In the genomic region with DNA sequence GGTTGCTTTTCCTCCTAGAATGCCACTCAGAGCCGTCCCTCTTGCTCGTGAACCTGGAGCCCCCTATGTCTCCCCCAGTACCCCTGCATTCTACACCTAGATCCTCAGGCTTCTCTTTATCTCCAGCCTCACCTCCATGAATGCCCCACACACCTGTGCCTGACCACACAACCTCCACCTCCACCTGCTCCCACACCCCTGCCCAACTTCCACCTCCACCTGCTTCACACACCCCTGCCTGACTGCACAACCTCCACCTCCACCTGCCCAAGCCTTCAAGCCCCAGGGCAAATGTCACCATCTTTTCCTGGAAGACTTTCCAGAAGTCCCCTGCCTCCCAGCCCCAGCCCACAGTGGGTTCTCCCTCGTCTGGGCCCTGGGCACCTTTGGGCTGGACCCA, we compare ENCODE assay signal across 19 cellular contexts. TPM values are rescaled to one million over a fixed set of nuclear protein-coding genes. Genes with fewer than 3 reads are reported as not detected.
DNase-seq lines count a peak whose midpoint lies in the region; ATAC-seq and TF ChIP-seq lines count a peak whose summit lies in the region.
"Had no signal": no experiment of that assay in that cellular context is flagged by ENCODE, and none has a peak within 500 bp of the region (broad histone marks: within the 10 kb centered on the region; RNA-seq: fewer than 3 reads in every experiment).

No MANE protein-coding gene starts in this region.

- in situ Hi-C loops in IMR-90 (cut with MboI; ENCODE audit: low sequenced_read_pairs) = no loop called here

- intact Hi-C loops in IMR-90 (cut with micrococcal nuclease) = no loop called here
- intact Hi-C loops in activated T-helper 2 cell treated with anti-CD3 and anti-CD28 coated beads, Interferon-gamma antibody, Interleukin-2, Interleukin-4, amounts not matched to agents 10 μg/mL and 5 μg/mL and 100 μg/mL, durations not matched to agents 14 hours and 24 hours and 36 hours (cut with micrococcal nuclease) = no loop called here

- no peak overlapping the region for H2AK9ac ChIP-seq in IMR-90 (replicated peaks; ENCODE audit: low read depth, low read length, poor library complexity)

- H3K27ac Mint-ChIP-seq in activated T-helper 2 cell treated with anti-CD3 and anti-CD28 coated beads, Interferon-gamma antibody, Interleukin-2, Interleukin-4, amounts not matched to agents 10 μg/mL and 5 μg/mL and 100 μg/mL, durations not matched to agents 14 hours and 24 hours and 36 hours = peak overlapping the region; percentile 48
- no peak overlapping the region for H3K27ac Mint-ChIP-seq in neural crest cell (ENCODE audit: unreplicated experiment)

- H3K56ac ChIP-seq in IMR-90 (ENCODE audit: extremely low read depth, insufficient read depth, low read length) = no peak overlapping the region

- peaks cover 12% of the 10 kb centered on the region for H3K9me1 ChIP-seq in IMR-90 (ENCODE audit: insufficient read depth, low read length)

- H2AK5ac ChIP-seq in IMR-90 (ENCODE audit: low read depth, low read length) = 0 out of 2 replicates have a peak overlapping the region, but pooled peaks have one; percentile 29

- ATAC-seq in IMR-90 (ENCODE audit: low read depth) (no peak), GM21723 (IDR thresholded peaks at IDR 0.05; ENCODE audit: unreplicated experiment) (no peak), GM19467 (IDR thresholded peaks at IDR 0.05; ENCODE audit: unreplicated experiment) (no peak)

- H3K4me3 Mint-ChIP-seq in activated T-helper 2 cell treated with anti-CD3 and anti-CD28 coated beads, Interferon-gamma antibody, Interleukin-2, Interleukin-4, amounts not matched to agents 10 μg/mL and 5 μg/mL and 100 μg/mL, durations not matched to agents 14 hours and 24 hours and 36 hours (ENCODE audit: low read depth) = no peak overlapping the region
- H3K4me3 Mint-ChIP-seq in neural crest cell = peak overlapping the region; percentile 44

- no peak overlapping the region for H3K4me3 ChIP-seq in IMR-90 (ENCODE audit: insufficient read depth, low read depth, low read length)
- H3K4me3 ChIP-seq: esophagus muscularis mucosa, GM12878, left ventricle myocardium inferior, ovary, transverse colon had no signal

- H3K4me1 ChIP-seq in IMR-90 (ENCODE audit: control insufficient read depth, insufficient read depth, low read length) = peaks cover 22% of the 10 kb centered on the region

- no peak overlapping the region for H3K9ac ChIP-seq in IMR-90 (ENCODE audit: low read depth, low read length)

- H3K36me3 Mint-ChIP-seq in activated T-helper 2 cell treated with anti-CD3 and anti-CD28 coated beads, Interferon-gamma antibody, Interleukin-2, Interleukin-4, amounts not matched to agents 10 μg/mL and 5 μg/mL and 100 μg/mL, durations not matched to agents 14 hours and 24 hours and 36 hours (ENCODE audit: low read depth) = no peaks in the 10 kb centered on the region
- H3K36me3 Mint-ChIP-seq in neural crest cell (ENCODE audit: low read depth) = no peaks in the 10 kb centered on the region

- BruUV-seq in IMR-90 (replicated peaks; lab: Mats Ljungman, UMichigan) = no TSS peak

- no peak overlapping the region for H2BK120ac ChIP-seq in IMR-90 (ENCODE audit: low read depth, low read length)

- TF ChIP-seq CTCF in IMR-90 (conservative IDR thresholded peaks at IDR 0.05; ENCODE audit: low read depth, low read length) (no peak), neural crest cell (conservative IDR thresholded peaks at IDR 0.05) (no peak)

- POLR2A ChIA-PET in IMR-90 (lab: Charles Lee; ENCODE audit: unreplicated experiment) = no interaction called here

- no peaks in the 10 kb centered on the region for H3K9me3 ChIP-seq in IMR-90 (ENCODE audit: control insufficient read depth, insufficient read depth, low read length)
- H3K9me3 ChIP-seq: esophagus muscularis mucosa, left ventricle myocardium inferior, ovary, transverse colon had no signal

- peaks cover 33% of the 10 kb centered on the region for H3K4me1 Mint-ChIP-seq in activated T-helper 2 cell treated with anti-CD3 and anti-CD28 coated beads, Interferon-gamma antibody, Interleukin-2, Interleukin-4, amounts not matched to agents 10 μg/mL and 5 μg/mL and 100 μg/mL, durations not matched to agents 14 hours and 24 hours and 36 hours (ENCODE audit: low read depth)
- peaks cover 26% of the 10 kb centered on the region for H3K4me1 Mint-ChIP-seq in neural crest cell

- H4K20me1 ChIP-seq in IMR-90 (ENCODE audit: insufficient read depth, low read length) = no peaks in the 10 kb centered on the region

- no peak overlapping the region for H2AFZ ChIP-seq in IMR-90 (replicated peaks; ENCODE audit: low read length, poor library complexity)

- H3K79me1 ChIP-seq in IMR-90 (ENCODE audit: low read depth in 1 of 2, low read length in 2 of 2) = peaks cover 0 to 3% of the 10 kb centered on the region in 2 experiments; a peak in 2 of 4 replicates

- H3K9me3 Mint-ChIP-seq in activated T-helper 2 cell treated with anti-CD3 and anti-CD28 coated beads, Interferon-gamma antibody, Interleukin-2, Interleukin-4, amounts not matched to agents 10 μg/mL and 5 μg/mL and 100 μg/mL, durations not matched to agents 14 hours and 24 hours and 36 hours = no peaks in the 10 kb centered on the region
- no peaks in the 10 kb centered on the region for H3K9me3 Mint-ChIP-seq in neural crest cell

- peak in 2 of 3 experiments; percentile 23 to 50 for DNase-seq in NCI-H1417 (lab: John Stamatoyannopoulos, UW)
- DNase-seq in NCI-H1417 treated with DMSO at 0.1 percent for 48 hours (lab: John Stamatoyannopoulos, UW) = no peak
- DNase-seq in IMR-90 = no peak
- DNase-seq in activated T-helper 2 cell treated with anti-CD3 and anti-CD28 coated beads, Interferon-gamma antibody, Interleukin-2, Interleukin-4, amounts not matched to agents 10 μg/mL and 5 μg/mL and 100 μg/mL, durations not matched to agents 14 hours and 24 hours and 36 hours (ENCODE audit: low spot score) = no peak
- DNase-seq in neural crest cell (ENCODE audit: low read depth, low spot score) = no peak
- no peak for DNase-seq in HuH-7.5 (ENCODE audit: low spot score)
- DNase-seq: activated gamma-delta T cell treated with Interleukin-2 at 50 U/mL for 16 hours; cerebellar nuclear complex; DMS79 treated with DMSO at 0.1 percent for 48 hours; hippocampal formation; NCI-H187; ovary; stimulated activated CD4-positive, alpha-beta T cell treated with anti-CD3 and anti-CD28 coated beads, Interleukin-12 subunit alpha, Interleukin-12 subunit beta, amount 100 ng/mL, for 4 hours had no signal

- no peak overlapping the region for H2BK20ac ChIP-seq in IMR-90 (ENCODE audit: low read depth, low read length)

- H3K18ac ChIP-seq in IMR-90 (ENCODE audit: low read depth, low read length) = no peak overlapping the region

- no peak overlapping the region for H4K8ac ChIP-seq in IMR-90 (ENCODE audit: low read depth in 2 of 2, low read length in 2 of 2)

- TF ChIP-seq RAD21 in IMR-90 (IDR thresholded peaks at IDR 0.05; ENCODE audit: low read length) = no peak

- no peak overlapping the region for H4K91ac ChIP-seq in IMR-90 (ENCODE audit: insufficient read depth, low read depth, low read length)

- CTCF ChIA-PET in IMR-90 (lab: Yijun Ruan, JAX) = no interaction called here

- no peak overlapping the region for H2BK15ac ChIP-seq in IMR-90 (ENCODE audit: low read depth, low read length)

- peaks cover 2% of the 10 kb centered on the region for H3K27me3 Mint-ChIP-seq in activated T-helper 2 cell treated with anti-CD3 and anti-CD28 coated beads, Interferon-gamma antibody, Interleukin-2, Interleukin-4, amounts not matched to agents 10 μg/mL and 5 μg/mL and 100 μg/mL, durations not matched to agents 14 hours and 24 hours and 36 hours (ENCODE audit: low read depth)
- peaks cover 2% of the 10 kb centered on the region for H3K27me3 Mint-ChIP-seq in neural crest cell (ENCODE audit: low read depth)

- no peak overlapping the region for H3K14ac ChIP-seq in IMR-90 (replicated peaks; ENCODE audit: low read depth, low read length)

- H2BK5ac ChIP-seq in IMR-90 (ENCODE audit: low read depth, low read length, poor library complexity, severe bottlenecking) = no peak overlapping the region

- H3K27ac ChIP-seq in IMR-90 (ENCODE audit: insufficient read depth, low read length) = no peak overlapping the region
- H3K27ac ChIP-seq: ovary had no signal

- dilution Hi-C loops in IMR-90 (cut with HindIII; ENCODE audit: low sequenced_read_pairs, unreplicated experiment) = no loop called here

- H3K27me3 ChIP-seq in IMR-90 (ENCODE audit: control insufficient read depth, insufficient read depth, low read length) = peaks cover 1% of the 10 kb centered on the region; the same call in 1 of the 2 replicates
- H3K27me3 ChIP-seq: esophagus muscularis mucosa, ovary, transverse colon had no signal

- no peak for TF ChIP-seq POLR2A in IMR-90 (IDR thresholded peaks at IDR 0.05; ENCODE audit: low read depth, low read length)

- WGBS in IMR-90 (ENCODE audit: extremely low coverage in 2 of 2, insufficient read length in 1 of 2), 2 experiments = 94% methylated on average over 2 of the region's 3 CpGs; no CpG with 5 or more reads in 1 of the 2 experiments

- H3K36me3 ChIP-seq in IMR-90 (ENCODE audit: control insufficient read depth, insufficient read depth, low read length) = no peaks in the 10 kb centered on the region
- H3K36me3 ChIP-seq: esophagus muscularis mucosa, left ventricle myocardium inferior, ovary, transverse colon had no signal

- H3K4me2 ChIP-seq in IMR-90 (ENCODE audit: low read depth, low read length) = no peak overlapping the region

- H4K5ac ChIP-seq in IMR-90 (ENCODE audit: low read depth, low read length) = no peak overlapping the region

- H3K4ac ChIP-seq in IMR-90 (ENCODE audit: low read depth, low read length) = no peak overlapping the region

- no peak overlapping the region for H3K23ac ChIP-seq in IMR-90 (ENCODE audit: low read depth, low read length)

RNA-seq across cellular contexts. Expression of a gene that starts 6.9 kb away (rescaled TPM):
- 1.4 and 1.8 TPM in 2 replicates for total RNA-seq in IMR-90 (2012; rRNA removed)
- 5.1 and 5.3 TPM in 2 replicates for polyA plus RNA-seq in IMR-90 (2012; rRNA removed)
- polyA plus RNA-seq in IMR-90 (2012; cell fraction: cytosol; rRNA removed) = 3.8 and 5.3 TPM in 2 replicates
- polyA plus RNA-seq in IMR-90 (2012; cell fraction: nucleus; rRNA removed; ENCODE audit: low replicate concordance) = 11.2 and 22.5 TPM in 2 replicates
- 41.0 and 45.6 TPM in 2 replicates for total RNA-seq in activated T-helper 2 cell treated with anti-CD3 and anti-CD28 coated beads, Interferon-gamma antibody, Interleukin-2, Interleukin-4, amounts not matched to agents 10 μg/mL and 5 μg/mL and 100 μg/mL, durations not matched to agents 14 hours and 24 hours and 36 hours
- 39.0 and 44.9 TPM in 2 replicates for total RNA-seq in neural crest cell

RNA-seq across cellular contexts. Expression of a gene that starts 36.5 kb away (rescaled TPM):
- total RNA-seq in IMR-90 (2012; rRNA removed) (not detected in 2 replicates), neural crest cell (not detected in 2 replicates)
- not detected in 2 replicates for polyA plus RNA-seq in IMR-90 (2012; rRNA removed)
- not detected in 2 replicates for polyA plus RNA-seq in IMR-90 (2012; cell fraction: cytosol; rRNA removed)
- polyA plus RNA-seq in IMR-90 (2012; cell fraction: nucleus; rRNA removed; ENCODE audit: low replicate concordance) = not detected in 2 replicates
- not detected in 2 replicates for total RNA-seq in activated T-helper 2 cell treated with anti-CD3 and anti-CD28 coated beads, Interferon-gamma antibody, Interleukin-2, Interleukin-4, amounts not matched to agents 10 μg/mL and 5 μg/mL and 100 μg/mL, durations not matched to agents 14 hours and 24 hours and 36 hours
- total RNA-seq: esophagus muscularis mucosa, GM12878, left ventricle myocardium inferior, ovary, transverse colon had no signal
- polyA plus RNA-seq: GM12878, ovary had no signal

RNA-seq across cellular contexts. Expression of a gene that starts 42.6 kb away (rescaled TPM):
- total RNA-seq in IMR-90 (2012; rRNA removed) = 5.8 and 6.8 TPM in 2 replicates
- 21.9 and 27.5 TPM in 2 replicates for polyA plus RNA-seq in IMR-90 (2012; rRNA removed)
- 19.5 and 22.3 TPM in 2 replicates for polyA plus RNA-seq in IMR-90 (2012; cell fraction: cytosol; rRNA removed)
- polyA plus RNA-seq in IMR-90 (2012; cell fraction: nucleus; rRNA removed; ENCODE audit: low replicate concordance) = 62.8 and 177 TPM in 2 replicates
- 39.9 and 41.9 TPM in 2 replicates for total RNA-seq in activated T-helper 2 cell treated with anti-CD3 and anti-CD28 coated beads, Interferon-gamma antibody, Interleukin-2, Interleukin-4, amounts not matched to agents 10 μg/mL and 5 μg/mL and 100 μg/mL, durations not matched to agents 14 hours and 24 hours and 36 hours
- 47.3 and 52.7 TPM in 2 replicates for total RNA-seq in neural crest cell

RNA-seq across cellular contexts. Expression of a gene that starts 46.1 kb away (rescaled TPM):
- 5.0 and 6.7 TPM in 2 replicates for total RNA-seq in IMR-90 (2012; rRNA removed)
- polyA plus RNA-seq in IMR-90 (2012; rRNA removed) = 6.3 and 8.1 TPM in 2 replicates
- polyA plus RNA-seq in IMR-90 (2012; cell fraction: cytosol; rRNA removed) = 3.9 and 16.6 TPM in 2 replicates
- 15.9 and 17.4 TPM in 2 replicates for polyA plus RNA-seq in IMR-90 (2012; cell fraction: nucleus; rRNA removed; ENCODE audit: low replicate concordance)
- 9.4 and 12.3 TPM in 2 replicates for total RNA-seq in activated T-helper 2 cell treated with anti-CD3 and anti-CD28 coated beads, Interferon-gamma antibody, Interleukin-2, Interleukin-4, amounts not matched to agents 10 μg/mL and 5 μg/mL and 100 μg/mL, durations not matched to agents 14 hours and 24 hours and 36 hours
- total RNA-seq in neural crest cell = 18.4 and 22.4 TPM in 2 replicates

Comparison
In these comparisons a context has a peak if more than half of its experiments do, and no peak if none do; other contexts are left out.
1. DNase-seq: peak in NCI-H1417 (2 of 3); none in NCI-H1417 treated with DMSO at 0.1 percent for 48 hours (single experiment), IMR-90 (single experiment), activated T-helper 2 cell treated with anti-CD3 and anti-CD28 coated beads, Interferon-gamma antibody, Interleukin-2, Interleukin-4, amounts not matched to agents 10 μg/mL and 5 μg/mL and 100 μg/mL, durations not matched to agents 14 hours and 24 hours and 36 hours (single experiment), neural crest cell (single experiment) and HuH-7.5 (single experiment).
2. RNA of a gene that starts 6.9 kb away (total RNA-seq): 39.0 to 44.9 TPM in neural crest cell and 41.0 to 45.6 TPM in activated T-helper 2 cell treated with anti-CD3 and anti-CD28 coated beads, Interferon-gamma antibody, Interleukin-2, Interleukin-4, amounts not matched to agents 10 μg/mL and 5 μg/mL and 100 μg/mL, durations not matched to agents 14 hours and 24 hours and 36 hours; 1.4 to 1.8 TPM in IMR-90; every median in the first group is over 10 times any median in the second.